Comparison of ENCODE assay signal across 8 cellular contexts in genomic region chr6:87154641-87155271, GRCh38. TPM values are rescaled to one million over a fixed set of nuclear protein-coding genes. Genes with fewer than 3 reads are reported as not detected.
DNase-seq lines count a peak whose midpoint lies in the region; ATAC-seq and TF ChIP-seq lines count a peak whose summit lies in the region.

No MANE protein-coding gene starts in this region.

- DNase-seq in AG08396 (ENCODE audit: low spot score) (peak; percentile 74), NCI-H1694 (lab: John Stamatoyannopoulos, UW) (peak; percentile 71), T-helper 9 cell (peak; percentile 42), lung (ENCODE audit: low spot score) (no peak), thyroid gland (no peak)

- H3K36me3 ChIP-seq in lung (ENCODE audit: control insufficient read depth in 2 of 2, insufficient read depth in 2 of 2, low read length in 2 of 2), result no peaks in the 10 kb centered on the region
- H3K36me3 ChIP-seq in thyroid gland, result no peaks in the 10 kb centered on the region

- H3K36me3 Mint-ChIP-seq in dendritic cell treated with granulocyte-macrophage colony-stimulating factor and Interleukin-4, amounts not matched to agents 40 ng/mL and 50 ng/mL, for 4 days (ENCODE audit: low read depth), result peaks cover 36% of the 10 kb centered on the region

- no peaks in the 10 kb centered on the region for H3K9me3 Mint-ChIP-seq in dendritic cell treated with granulocyte-macrophage colony-stimulating factor and Interleukin-4, amounts not matched to agents 40 ng/mL and 50 ng/mL, for 4 days

- intact Hi-C loops in dendritic cell treated with granulocyte-macrophage colony-stimulating factor and Interleukin-4, amounts not matched to agents 40 ng/mL and 50 ng/mL, for 4 days (cut with micrococcal nuclease), result loop anchor here (5.0 to 10.0 kb wide), 4 partner anchors 253 to 540 kb away; partner anchors contain the start of genes CFAP206, ORC3 and SLC35A1
- intact Hi-C loops in thyroid gland (cut with DNase I), result no loop called here

- H3K27me3 ChIP-seq in lung (ENCODE audit: control insufficient read depth, insufficient read depth), result no peaks in the 10 kb centered on the region
- H3K27me3 ChIP-seq in thyroid gland, result no peaks in the 10 kb centered on the region

- peak overlapping the region; percentile 97 for H3K27ac Mint-ChIP-seq in dendritic cell treated with granulocyte-macrophage colony-stimulating factor and Interleukin-4, amounts not matched to agents 40 ng/mL and 50 ng/mL, for 4 days

- ATAC-seq in GM18505 (IDR thresholded peaks at IDR 0.05; ENCODE audit: unreplicated experiment) (peak; percentile 64), HG02884 (IDR thresholded peaks at IDR 0.05; ENCODE audit: unreplicated experiment) (peak; percentile 60), lung (ENCODE audit: insufficient read depth, low FRiP score) (peak; percentile 17)

- TF ChIP-seq CTCF in lung (IDR thresholded peaks at IDR 0.05; ENCODE audit: control extremely low read depth, extremely low read depth) (no peak), thyroid gland (IDR thresholded peaks at IDR 0.05) (no peak)

- 0% methylated on average over 19 of the region's 19 CpGs for WGBS in lung, 2 donors
- WGBS in thyroid gland, 2 donors, result 0 to 1% methylated on average over 17 to 19 of the region's 19 CpGs

- H3K27me3 Mint-ChIP-seq in dendritic cell treated with granulocyte-macrophage colony-stimulating factor and Interleukin-4, amounts not matched to agents 40 ng/mL and 50 ng/mL, for 4 days, result peaks cover 16% of the 10 kb centered on the region

- peaks cover 6 to 8% of the 10 kb centered on the region in 2 donors for H3K4me1 ChIP-seq in lung (ENCODE audit: control insufficient read depth in 2 of 2, insufficient read depth in 2 of 2, low read length in 2 of 2)
- peaks cover 11 to 18% of the 10 kb centered on the region in 2 donors for H3K4me1 ChIP-seq in thyroid gland

- peak overlapping the region; percentile 98 for H3K4me3 Mint-ChIP-seq in dendritic cell treated with granulocyte-macrophage colony-stimulating factor and Interleukin-4, amounts not matched to agents 40 ng/mL and 50 ng/mL, for 4 days

- H3K9me3 ChIP-seq in lung (ENCODE audit: control insufficient read depth in 2 of 2, insufficient read depth in 1 of 2, low read length in 1 of 2), result no peaks in the 10 kb centered on the region
- H3K9me3 ChIP-seq in thyroid gland, result no peaks in the 10 kb centered on the region

- H3K4me3 ChIP-seq in lung (peak overlapping the region; percentile 88), thyroid gland (replicated peaks in 1 of 3) (peak overlapping the region; percentile 75 to 88 (median 77))

- H3K27ac ChIP-seq in lung (ENCODE audit: low read depth in 1 of 2, low read length in 1 of 2) (peak overlapping the region; percentile 78 to 82), thyroid gland (peak overlapping the region; percentile 82 to 95 (median 94))

- peaks cover 38% of the 10 kb centered on the region for H3K4me1 Mint-ChIP-seq in dendritic cell treated with granulocyte-macrophage colony-stimulating factor and Interleukin-4, amounts not matched to agents 40 ng/mL and 50 ng/mL, for 4 days (ENCODE audit: low read depth)

- TF ChIP-seq POLR2A in GM18505 (IDR thresholded peaks at IDR 0.05; ENCODE audit: borderline replicate concordance, extremely low read depth, insufficient read depth, insufficient read length) (peak; percentile 61), thyroid gland (IDR thresholded peaks at IDR 0.05) (peak in 1 of 2 donors; percentile 51)

RNA-seq across cellular contexts. Expression of gene ZNF292, which starts 0.6 kb away (rescaled TPM):
- 100 to 1,000 TPM in 1 of 2 donors, 10 to 100 TPM in 1; 26.9 to 116 TPM for total RNA-seq in lung
- 1 to 10 TPM; 4.6 to 6.1 TPM for polyA plus RNA-seq in lung
- total RNA-seq in thyroid gland, result 10 to 100 TPM; 46.2 to 55.5 (median 50.1) TPM

RNA-seq across cellular contexts. Expression of gene CGA, which starts 59.9 kb away (rescaled TPM):
- not detected for total RNA-seq in lung
- not detected for polyA plus RNA-seq in lung
- total RNA-seq in thyroid gland, result not detected

Comparison
In these comparisons a context has a peak if more than half of its experiments do, and no peak if none do; other contexts are left out.
1. DNase-seq: peak in AG08396 (single experiment), NCI-H1694 (single experiment) and T-helper 9 cell (single experiment); none in lung (single experiment) and thyroid gland (0 of 2).
2. Peak in every context shown above with its lines, with median percentiles within 50 percentile points of each other: ATAC-seq.